14 cellular contexts compared by ENCODE assay signal in the genomic region with DNA sequence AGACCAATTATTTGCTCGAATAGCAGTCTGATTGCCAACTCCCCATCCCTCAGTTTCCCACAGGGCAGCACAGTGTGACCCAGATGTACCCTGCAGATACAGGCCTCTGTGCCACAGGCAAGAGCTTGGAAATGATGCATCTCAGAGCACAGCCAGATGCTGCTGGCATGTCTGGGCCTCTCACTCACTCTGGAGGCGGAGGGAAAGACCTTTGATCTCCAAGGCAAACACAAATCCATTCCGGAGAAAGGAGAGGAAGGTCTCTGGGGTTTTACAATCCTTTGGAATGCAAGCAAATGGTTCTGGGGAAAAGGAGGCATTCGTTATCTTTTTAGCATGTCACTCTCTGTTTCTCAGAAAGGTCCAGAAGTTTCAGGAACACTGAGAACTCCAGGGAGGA.
A peak's percentile ranks its signal among the peaks of the same experiment; 100 is the strongest.
DNase-seq lines count a peak whose midpoint lies in the region; ATAC-seq and TF ChIP-seq lines count a peak whose summit lies in the region.
"Had no signal": no experiment of that assay in that cellular context is flagged by ENCODE, and none has a peak within 500 bp of the region (broad histone marks: within the 10 kb centered on the region; RNA-seq: fewer than 3 reads in every experiment).

No MANE protein-coding gene starts in this region.

- WGBS in GM23248 (ENCODE audit: low coverage in 1 of 2, low lambda C conversion rate in 2 of 2, missing lambda C conversion rate in 2 of 2), 2 experiments, result 23 to 24% methylated on average over 4 of the region's 4 CpGs

- H3K36me3 ChIP-seq in GM23248 (ENCODE audit: low read depth) (no peaks in the 10 kb centered on the region), osteoblast (ENCODE audit: insufficient read depth, low read length) (no peaks in the 10 kb centered on the region), brain microvascular endothelial cell (replicated peaks) (no peaks in the 10 kb centered on the region)

- no peaks in the 10 kb centered on the region for H3K9me2 ChIP-seq in GM23248 (ENCODE audit: insufficient read depth)
- H3K9me2 ChIP-seq: SK-N-SH had no signal

- H3K27ac ChIP-seq in GM23248 (no peak overlapping the region), osteoblast (ENCODE audit: low read depth, low read length) (peak overlapping the region; percentile 50), brain microvascular endothelial cell (no peak overlapping the region)
- H3K27ac ChIP-seq: KMS-11 had no signal

- H3K4me2 ChIP-seq in GM23248 (ENCODE audit: unreplicated experiment) (no peak overlapping the region), osteoblast (ENCODE audit: insufficient read depth, low read length) (no peak overlapping the region)
- H3K4me2 ChIP-seq: KMS-11, SK-N-SH had no signal

- H3K4me1 ChIP-seq in GM23248 (ENCODE audit: insufficient read depth) (peaks cover 15% of the 10 kb centered on the region), osteoblast (ENCODE audit: insufficient read depth, low read length) (peaks cover 35% of the 10 kb centered on the region)

- H3K9me3 ChIP-seq in GM23248 (ENCODE audit: low read depth) (no peaks in the 10 kb centered on the region), osteoblast (ENCODE audit: low read depth, low read length) (no peaks in the 10 kb centered on the region)
- H3K9me3 ChIP-seq: SK-N-SH had no signal

- H3K4me3 ChIP-seq in GM23248 (no peak overlapping the region), fibroblast of villous mesenchyme (ENCODE audit: low read depth, low read length) (no peak overlapping the region), osteoblast (ENCODE audit: insufficient read depth, low read length) (no peak overlapping the region), brain microvascular endothelial cell (ENCODE audit: low read depth, low read length) (no peak overlapping the region)

- H2AFZ ChIP-seq in GM23248 (peak overlapping the region; percentile 48), osteoblast (ENCODE audit: low read length) (peak overlapping the region; percentile 11)

- H3K27me3 ChIP-seq in GM23248 (replicated peaks; ENCODE audit: insufficient read depth) (no peaks in the 10 kb centered on the region), osteoblast (ENCODE audit: insufficient read depth, low read length) (no peaks in the 10 kb centered on the region), brain microvascular endothelial cell (replicated peaks) (no peaks in the 10 kb centered on the region)

- TF ChIP-seq CTCF in fibroblast of villous mesenchyme (IDR thresholded peaks at IDR 0.05; ENCODE audit: insufficient read depth, low read depth, low read length) (no peak), osteoblast (IDR thresholded peaks at IDR 0.05; ENCODE audit: extremely low read depth, low read depth, low read length) (no peak), brain microvascular endothelial cell (IDR thresholded peaks at IDR 0.05; ENCODE audit: low read depth, low read length, missing control alignments) (no peak)

- in situ Hi-C loops in GM23248 (cut with MboI) (no loop called here), brain microvascular endothelial cell (cut with HindIII; ENCODE audit: low pct_ligation_motif_present, low sequenced_read_pairs) (no loop called here)

- H4K20me1 ChIP-seq in GM23248 (ENCODE audit: insufficient read depth) (no peaks in the 10 kb centered on the region), osteoblast (ENCODE audit: insufficient read depth, low read length) (no peaks in the 10 kb centered on the region)

- H3K79me2 ChIP-seq in GM23248 (ENCODE audit: insufficient read depth), result no peaks in the 10 kb centered on the region
- no peaks in the 10 kb centered on the region for H3K79me2 ChIP-seq in osteoblast (ENCODE audit: insufficient read depth, low read length)

- no peak for ATAC-seq in HG03432 (IDR thresholded peaks at IDR 0.05; ENCODE audit: unreplicated experiment)

- DNase-seq in GM23248 (peak; percentile 49), NCI-H2227 treated with DMSO at 0.1 percent for 48 hours (lab: John Stamatoyannopoulos, UW) (peak; percentile 30), fibroblast of villous mesenchyme (ENCODE audit: low read depth) (peak; percentile 52), osteoblast (ENCODE audit: insufficient read length, low spot score, missing footprints) (peak; percentile 85), NCI-H524 treated with DMSO at 0.1 percent for 48 hours (lab: John Stamatoyannopoulos, UW) (no peak), brain microvascular endothelial cell (no peak), amygdala (lab: John Stamatoyannopoulos, UW) (no peak)
- DNase-seq: activated T-cell treated with anti-CD3 and anti-CD28 coated beads for 4 hours; C1 segment of cervical spinal cord; effector memory CD4-positive, alpha-beta T cell; NCI-H187 treated with DMSO at 0.1 percent for 48 hours; SK-N-SH had no signal

- H3K9ac ChIP-seq in GM23248, result no peak overlapping the region
- H3K9ac ChIP-seq: KMS-11, SK-N-SH had no signal

- 0 out of 2 replicates have a peak, but pooled peaks cover 6% of the 10 kb centered on the region for H3F3A ChIP-seq in GM23248 (ENCODE audit: insufficient read depth)

Comparison
In these comparisons a context has a peak if more than half of its experiments do, and no peak if none do; other contexts are left out.
1. DNase-seq: peak in GM23248 (single experiment), NCI-H2227 treated with DMSO at 0.1 percent for 48 hours (single experiment), fibroblast of villous mesenchyme (single experiment) and osteoblast (single experiment); none in NCI-H524 treated with DMSO at 0.1 percent for 48 hours (single experiment), brain microvascular endothelial cell (single experiment) and amygdala (0 of 56).